ENCODE assay signal across 30 cellular contexts in genomic region chr5:118377420-118377819, GRCh38.
"Had no signal": no experiment of that assay in that cellular context is flagged by ENCODE, and none has a peak within 500 bp of the region (broad histone marks: within the 10 kb centered on the region; RNA-seq: fewer than 3 reads in every experiment).

No MANE protein-coding gene starts in this region.

- H3K36me3 ChIP-seq: neural progenitor cell, pancreas, prostate gland, right lobe of liver, sigmoid colon, spleen, suprapubic skin, tibial artery, transverse colon, upper lobe of right lung, uterus had no signal

- H3K27ac Mint-ChIP-seq: naive thymus-derived CD4-positive, alpha-beta T cell; natural killer cell; neural progenitor cell; stimulated activated memory B cell treated with anti-CD40 and anti-IgM and Interleukin-4, amounts not matched to agents 10 μg/mL and 1 μg/mL and 100 μg/mL, for 72 hours; stimulated activated naive CD8-positive, alpha-beta T cell treated with anti-CD3 and anti-CD28 coated beads, Interleukin-15, amount 100 ng/mL, for 72 hours; type B pancreatic cell had no signal

- H3K27ac ChIP-seq: neural progenitor cell, pancreas, prostate gland, right lobe of liver, sigmoid colon, spleen, suprapubic skin, testis, tibial artery, transverse colon, upper lobe of right lung, uterus had no signal

- H3K9me3 ChIP-seq: pancreas, prostate gland, right lobe of liver, sigmoid colon, suprapubic skin, testis, tibial artery, transverse colon, upper lobe of right lung, uterus had no signal

- H2AFZ ChIP-seq: neural progenitor cell had no signal

- H3K4me1 ChIP-seq: neural progenitor cell, pancreas, prostate gland, right lobe of liver, spleen, testis, tibial artery, transverse colon, upper lobe of right lung, uterus had no signal

- H3K4me2 ChIP-seq: neural progenitor cell had no signal

- H3K9me3 Mint-ChIP-seq: stimulated activated memory B cell treated with anti-CD40 and anti-IgM and Interleukin-4, amounts not matched to agents 10 μg/mL and 1 μg/mL and 100 μg/mL, for 72 hours; type B pancreatic cell had no signal

- H3K9ac ChIP-seq: neural progenitor cell had no signal

- ATAC-seq: naive thymus-derived CD4-positive, alpha-beta T cell; natural killer cell; pancreas; right lobe of liver; stimulated activated memory B cell treated with anti-CD40 and anti-IgM and Interleukin-4, amounts not matched to agents 10 μg/mL and 1 μg/mL and 100 μg/mL, for 72 hours; stimulated activated naive CD8-positive, alpha-beta T cell treated with anti-CD3 and anti-CD28 coated beads, Interleukin-15, amount 100 ng/mL, for 72 hours; stimulated activated naive CD8-positive, alpha-beta T cell treated with anti-CD3 and anti-CD28 coated beads, Interleukin-15, Interleukin-2, amounts not matched to agents 100 U/mL and 50 U/mL, for 24 hours; upper lobe of right lung had no signal

- H3K4me3 ChIP-seq: neural progenitor cell, pancreas, prostate gland, right lobe of liver, sigmoid colon, spleen, suprapubic skin, testis, tibial artery, transverse colon, upper lobe of right lung, uterus had no signal

- H3K36me3 Mint-ChIP-seq: naive thymus-derived CD4-positive, alpha-beta T cell; natural killer cell; neural progenitor cell; stimulated activated memory B cell treated with anti-CD40 and anti-IgM and Interleukin-4, amounts not matched to agents 10 μg/mL and 1 μg/mL and 100 μg/mL, for 72 hours; type B pancreatic cell had no signal

- H3K4me1 Mint-ChIP-seq: naive thymus-derived CD4-positive, alpha-beta T cell; natural killer cell; neural progenitor cell; stimulated activated memory B cell treated with anti-CD40 and anti-IgM and Interleukin-4, amounts not matched to agents 10 μg/mL and 1 μg/mL and 100 μg/mL, for 72 hours; stimulated activated naive CD8-positive, alpha-beta T cell treated with anti-CD3 and anti-CD28 coated beads, Interleukin-15, amount 100 ng/mL, for 72 hours had no signal

- H3K4me3 Mint-ChIP-seq: naive thymus-derived CD4-positive, alpha-beta T cell; natural killer cell; nephron; neural progenitor cell; stimulated activated memory B cell treated with anti-CD40 and anti-IgM and Interleukin-4, amounts not matched to agents 10 μg/mL and 1 μg/mL and 100 μg/mL, for 72 hours; stimulated activated naive CD8-positive, alpha-beta T cell treated with anti-CD3 and anti-CD28 coated beads, Interleukin-15, amount 100 ng/mL, for 72 hours; type B pancreatic cell had no signal

- DNase-seq: naive thymus-derived CD4-positive, alpha-beta T cell; natural killer cell; occipital lobe; pancreas; retina; right cardiac atrium; right lobe of liver; sigmoid colon; small intestine; spleen; stimulated activated CD4-positive, alpha-beta T cell treated with anti-CD3 and anti-CD28 coated beads, Interleukin-12 subunit alpha, Interleukin-12 subunit beta, amount 100 ng/mL, for 4 hours; stimulated activated CD4-positive, alpha-beta T cell treated with anti-CD3 and anti-CD28 coated beads, Interleukin-1b, Interleukin-23, amount 100 ng/mL, for 48 hours; stimulated activated CD4-positive, alpha-beta T cell treated with anti-CD3 and anti-CD28 coated beads, Interleukin-4, amount 100 ng/mL, for 1 hour; stimulated activated CD4-positive, alpha-beta T cell treated with anti-CD3 and anti-CD28 coated beads, Interleukin-4, amount 100 ng/mL, for 4 hours; stimulated activated CD8-positive, alpha-beta memory T cell treated with anti-CD3 and anti-CD28 coated beads, Interleukin-4, amount 100 ng/mL, for 48 hours; stimulated activated naive CD4-positive, alpha-beta T cell; stimulated activated naive CD8-positive, alpha-beta T cell treated with anti-CD3 and anti-CD28 coated beads, Interleukin-15, amount 100 ng/mL, for 72 hours; stimulated activated naive CD8-positive, alpha-beta T cell treated with anti-CD3 and anti-CD28 coated beads, Interleukin-15, Interleukin-2, amounts not matched to agents 100 U/mL and 50 U/mL, for 24 hours; substantia nigra; testis; tibial artery; transverse colon; upper lobe of right lung; uterus had no signal

- H3K27me3 ChIP-seq: neural progenitor cell, pancreas, right lobe of liver, sigmoid colon, spleen, suprapubic skin, testis, tibial artery, transverse colon, upper lobe of right lung, uterus had no signal

- H3K27me3 Mint-ChIP-seq: naive thymus-derived CD4-positive, alpha-beta T cell; stimulated activated memory B cell treated with anti-CD40 and anti-IgM and Interleukin-4, amounts not matched to agents 10 μg/mL and 1 μg/mL and 100 μg/mL, for 72 hours; stimulated activated naive CD8-positive, alpha-beta T cell treated with anti-CD3 and anti-CD28 coated beads, Interleukin-15, amount 100 ng/mL, for 72 hours; type B pancreatic cell had no signal
